Comparison of ENCODE assay signal across 1 cellular context in the genomic region with DNA sequence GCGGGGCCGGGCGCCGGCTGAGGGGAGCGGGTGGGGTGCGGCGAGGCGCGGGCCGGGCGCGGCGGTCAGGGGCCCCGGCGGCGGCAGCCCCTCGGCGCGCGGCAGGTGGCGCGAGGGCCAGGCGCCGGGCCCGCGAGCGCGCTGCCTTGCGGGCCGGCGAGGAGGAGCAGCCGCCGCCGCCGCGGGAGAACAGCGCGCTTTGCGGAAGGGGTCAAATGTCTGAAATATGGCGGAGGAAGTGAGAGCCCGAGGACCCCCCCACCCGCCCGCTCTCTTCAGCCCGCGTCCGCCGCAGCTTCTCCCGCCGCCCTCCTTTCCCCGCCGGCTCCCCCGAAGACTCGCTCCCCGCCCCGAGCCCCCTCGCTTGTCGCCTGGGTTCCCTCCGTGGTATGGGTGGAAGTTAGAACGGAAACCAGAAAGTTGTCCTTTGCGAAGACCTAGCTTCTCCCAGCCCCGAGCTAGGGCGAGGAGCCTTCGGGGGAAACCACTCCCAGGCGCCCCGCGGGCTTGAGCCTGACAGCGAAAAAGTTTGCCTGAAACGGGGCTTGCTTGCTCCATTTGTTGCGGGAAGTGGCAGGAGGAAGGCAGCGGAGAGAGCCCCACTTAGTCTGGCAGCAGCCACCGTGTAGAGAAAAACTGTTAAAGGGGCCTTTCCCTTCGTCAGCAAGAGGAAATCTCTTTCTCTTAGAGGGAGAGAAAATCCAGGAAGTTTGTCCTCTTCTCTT.
TF ChIP-seq lines count a peak whose summit lies in the region.

No MANE protein-coding gene starts in this region.

TF ChIP-seq in HEK293, 187 proteins besides CTCF, POLR2A, EP300 and RAD21 (continued from another document and continues in another):
- TF ChIP-seq, protein P1, sequence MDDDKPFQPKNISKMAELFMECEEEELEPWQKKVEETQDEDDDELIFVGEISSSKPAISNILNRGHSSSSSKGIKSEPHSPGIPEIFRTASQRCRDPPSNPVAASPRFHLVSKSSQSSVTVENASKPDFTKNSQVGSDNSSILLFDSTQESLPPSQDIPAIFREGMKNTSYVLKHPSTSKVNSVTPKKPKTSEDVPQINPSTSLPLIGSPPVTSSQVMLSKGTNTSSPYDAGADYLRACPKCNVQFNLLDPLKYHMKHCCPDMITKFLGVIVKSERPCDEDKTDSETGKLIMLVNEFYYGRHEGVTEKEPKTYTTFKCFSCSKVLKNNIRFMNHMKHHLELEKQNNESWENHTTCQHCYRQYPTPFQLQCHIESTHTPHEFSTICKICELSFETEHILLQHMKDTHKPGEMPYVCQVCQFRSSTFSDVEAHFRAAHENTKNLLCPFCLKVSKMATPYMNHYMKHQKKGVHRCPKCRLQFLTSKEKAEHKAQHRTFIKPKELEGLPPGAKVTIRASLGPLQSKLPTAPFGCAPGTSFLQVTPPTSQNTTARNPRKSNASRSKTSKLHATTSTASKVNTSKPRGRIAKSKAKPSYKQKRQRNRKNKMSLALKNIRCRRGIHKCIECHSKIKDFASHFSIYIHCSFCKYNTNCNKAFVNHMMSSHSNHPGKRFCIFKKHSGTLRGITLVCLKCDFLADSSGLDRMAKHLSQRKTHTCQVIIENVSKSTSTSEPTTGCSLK (tag by site-specific recombination; IDR thresholded peaks at IDR 0.05), result no peak
- TF ChIP-seq ZNF501 (tag by site-specific recombination; IDR thresholded peaks at IDR 0.05), result no peak
- no peak for TF ChIP-seq HOXD13 (CRISPR knock-in tag; IDR thresholded peaks at IDR 0.05; ENCODE audit: borderline replicate concordance)
- TF ChIP-seq ZBTB1 (tag by site-specific recombination; IDR thresholded peaks at IDR 0.05), result no peak
- 0 out of 2 replicates have a peak, but pooled peaks have one; percentile 28 for TF ChIP-seq ZFP69B (tag by site-specific recombination; IDR thresholded peaks at IDR 0.05)
- TF ChIP-seq ZNF302 (tag by site-specific recombination; IDR thresholded peaks at IDR 0.05; ENCODE audit: low read depth), result no peak
- no peak for TF ChIP-seq ZNF544 (tag by site-specific recombination; IDR thresholded peaks at IDR 0.05)
- no peak for TF ChIP-seq ZNF747 (tag by site-specific recombination; IDR thresholded peaks at IDR 0.05)
- TF ChIP-seq, protein P2, sequence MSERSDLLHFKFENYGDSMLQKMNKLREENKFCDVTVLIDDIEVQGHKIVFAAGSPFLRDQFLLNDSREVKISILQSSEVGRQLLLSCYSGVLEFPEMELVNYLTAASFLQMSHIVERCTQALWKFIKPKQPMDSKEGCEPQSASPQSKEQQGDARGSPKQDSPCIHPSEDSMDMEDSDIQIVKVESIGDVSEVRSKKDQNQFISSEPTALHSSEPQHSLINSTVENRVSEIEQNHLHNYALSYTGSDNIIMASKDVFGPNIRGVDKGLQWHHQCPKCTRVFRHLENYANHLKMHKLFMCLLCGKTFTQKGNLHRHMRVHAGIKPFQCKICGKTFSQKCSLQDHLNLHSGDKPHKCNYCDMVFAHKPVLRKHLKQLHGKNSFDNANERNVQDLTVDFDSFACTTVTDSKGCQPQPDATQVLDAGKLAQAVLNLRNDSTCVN (tag by site-specific recombination; optimal IDR thresholded peaks at IDR 0.05), result no peak
- no peak for TF ChIP-seq MZF1 (tag by site-specific recombination; IDR thresholded peaks at IDR 0.05; ENCODE audit: borderline replicate concordance)
- no peak for TF ChIP-seq ZFP3 (tag by site-specific recombination; IDR thresholded peaks at IDR 0.05; ENCODE audit: low read depth)
- TF ChIP-seq, protein P3, sequence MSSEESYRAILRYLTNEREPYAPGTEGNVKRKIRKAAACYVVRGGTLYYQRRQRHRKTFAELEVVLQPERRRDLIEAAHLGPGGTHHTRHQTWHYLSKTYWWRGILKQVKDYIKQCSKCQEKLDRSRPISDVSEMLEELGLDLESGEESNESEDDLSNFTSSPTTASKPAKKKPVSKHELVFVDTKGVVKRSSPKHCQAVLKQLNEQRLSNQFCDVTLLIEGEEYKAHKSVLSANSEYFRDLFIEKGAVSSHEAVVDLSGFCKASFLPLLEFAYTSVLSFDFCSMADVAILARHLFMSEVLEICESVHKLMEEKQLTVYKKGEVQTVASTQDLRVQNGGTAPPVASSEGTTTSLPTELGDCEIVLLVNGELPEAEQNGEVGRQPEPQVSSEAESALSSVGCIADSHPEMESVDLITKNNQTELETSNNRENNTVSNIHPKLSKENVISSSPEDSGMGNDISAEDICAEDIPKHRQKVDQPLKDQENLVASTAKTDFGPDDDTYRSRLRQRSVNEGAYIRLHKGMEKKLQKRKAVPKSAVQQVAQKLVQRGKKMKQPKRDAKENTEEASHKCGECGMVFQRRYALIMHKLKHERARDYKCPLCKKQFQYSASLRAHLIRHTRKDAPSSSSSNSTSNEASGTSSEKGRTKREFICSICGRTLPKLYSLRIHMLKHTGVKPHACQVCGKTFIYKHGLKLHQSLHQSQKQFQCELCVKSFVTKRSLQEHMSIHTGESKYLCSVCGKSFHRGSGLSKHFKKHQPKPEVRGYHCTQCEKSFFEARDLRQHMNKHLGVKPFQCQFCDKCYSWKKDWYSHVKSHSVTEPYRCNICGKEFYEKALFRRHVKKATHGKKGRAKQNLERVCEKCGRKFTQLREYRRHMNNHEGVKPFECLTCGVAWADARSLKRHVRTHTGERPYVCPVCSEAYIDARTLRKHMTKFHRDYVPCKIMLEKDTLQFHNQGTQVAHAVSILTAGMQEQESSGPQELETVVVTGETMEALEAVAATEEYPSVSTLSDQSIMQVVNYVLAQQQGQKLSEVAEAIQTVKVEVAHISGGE (tag by site-specific recombination; conservative IDR thresholded peaks at IDR 0.05; ENCODE audit: low read depth), result peak; percentile 26; the same call in 1 of the 2 replicates
- TF ChIP-seq, protein P4, sequence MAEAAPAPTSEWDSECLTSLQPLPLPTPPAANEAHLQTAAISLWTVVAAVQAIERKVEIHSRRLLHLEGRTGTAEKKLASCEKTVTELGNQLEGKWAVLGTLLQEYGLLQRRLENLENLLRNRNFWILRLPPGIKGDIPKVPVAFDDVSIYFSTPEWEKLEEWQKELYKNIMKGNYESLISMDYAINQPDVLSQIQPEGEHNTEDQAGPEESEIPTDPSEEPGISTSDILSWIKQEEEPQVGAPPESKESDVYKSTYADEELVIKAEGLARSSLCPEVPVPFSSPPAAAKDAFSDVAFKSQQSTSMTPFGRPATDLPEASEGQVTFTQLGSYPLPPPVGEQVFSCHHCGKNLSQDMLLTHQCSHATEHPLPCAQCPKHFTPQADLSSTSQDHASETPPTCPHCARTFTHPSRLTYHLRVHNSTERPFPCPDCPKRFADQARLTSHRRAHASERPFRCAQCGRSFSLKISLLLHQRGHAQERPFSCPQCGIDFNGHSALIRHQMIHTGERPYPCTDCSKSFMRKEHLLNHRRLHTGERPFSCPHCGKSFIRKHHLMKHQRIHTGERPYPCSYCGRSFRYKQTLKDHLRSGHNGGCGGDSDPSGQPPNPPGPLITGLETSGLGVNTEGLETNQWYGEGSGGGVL (tag by site-specific recombination; IDR thresholded peaks at IDR 0.05), result peak; percentile 52
- TF ChIP-seq ZNF155 (tag by site-specific recombination; IDR thresholded peaks at IDR 0.05), result no peak
- no peak for TF ChIP-seq ZBTB21 (tag by site-specific recombination; IDR thresholded peaks at IDR 0.05)
- no peak for TF ChIP-seq ZBTB48 (tag by site-specific recombination; IDR thresholded peaks at IDR 0.05)
- TF ChIP-seq GLI2 (tag by site-specific recombination; IDR thresholded peaks at IDR 0.05; ENCODE audit: borderline replicate concordance, low read depth), result no peak
- no peak for TF ChIP-seq ZNF23 (tag by site-specific recombination; IDR thresholded peaks at IDR 0.05; ENCODE audit: borderline replicate concordance)
- TF ChIP-seq, protein P5, sequence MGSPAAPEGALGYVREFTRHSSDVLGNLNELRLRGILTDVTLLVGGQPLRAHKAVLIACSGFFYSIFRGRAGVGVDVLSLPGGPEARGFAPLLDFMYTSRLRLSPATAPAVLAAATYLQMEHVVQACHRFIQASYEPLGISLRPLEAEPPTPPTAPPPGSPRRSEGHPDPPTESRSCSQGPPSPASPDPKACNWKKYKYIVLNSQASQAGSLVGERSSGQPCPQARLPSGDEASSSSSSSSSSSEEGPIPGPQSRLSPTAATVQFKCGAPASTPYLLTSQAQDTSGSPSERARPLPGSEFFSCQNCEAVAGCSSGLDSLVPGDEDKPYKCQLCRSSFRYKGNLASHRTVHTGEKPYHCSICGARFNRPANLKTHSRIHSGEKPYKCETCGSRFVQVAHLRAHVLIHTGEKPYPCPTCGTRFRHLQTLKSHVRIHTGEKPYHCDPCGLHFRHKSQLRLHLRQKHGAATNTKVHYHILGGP (tag by site-specific recombination; IDR thresholded peaks at IDR 0.05), result no peak
- no peak for TF ChIP-seq ZNF677 (tag by site-specific recombination; IDR thresholded peaks at IDR 0.05)
- TF ChIP-seq MYNN (tag by site-specific recombination; IDR thresholded peaks at IDR 0.05; ENCODE audit: borderline replicate concordance), result no peak
- TF ChIP-seq ZNF404 (tag by site-specific recombination; IDR thresholded peaks at IDR 0.05), result no peak
- TF ChIP-seq SP3 (tag by site-specific recombination; IDR thresholded peaks at IDR 0.05), result no peak
- TF ChIP-seq ZNF549 (tag by site-specific recombination; IDR thresholded peaks at IDR 0.05), result no peak
- 0 out of 2 replicates have a peak, but pooled peaks have one; percentile 18 for TF ChIP-seq ZIC2 (tag by site-specific recombination; IDR thresholded peaks at IDR 0.05)
- TF ChIP-seq ZNF558 (tag by site-specific recombination; IDR thresholded peaks at IDR 0.05), result no peak
- TF ChIP-seq ZNF266 (tag by site-specific recombination; IDR thresholded peaks at IDR 0.05; ENCODE audit: low read depth), result no peak
- no peak for TF ChIP-seq ZNF629 (tag by site-specific recombination; IDR thresholded peaks at IDR 0.05)
- no peak for TF ChIP-seq ZNF529 (tag by site-specific recombination; IDR thresholded peaks at IDR 0.05; ENCODE audit: insufficient replicate concordance)
- no peak for TF ChIP-seq ZNF274 (IDR thresholded peaks at IDR 0.05; ENCODE audit: low read length)
- no peak for TF ChIP-seq ZNF274 (tag by site-specific recombination; IDR thresholded peaks at IDR 0.05; ENCODE audit: borderline replicate concordance)
- TF ChIP-seq SETDB1 (IDR thresholded peaks at IDR 0.05; ENCODE audit: insufficient read length, low read length), result no peak
- no peak for TF ChIP-seq SALL2 (tag by site-specific recombination; IDR thresholded peaks at IDR 0.05; ENCODE audit: borderline replicate concordance)
- TF ChIP-seq, protein P6, sequence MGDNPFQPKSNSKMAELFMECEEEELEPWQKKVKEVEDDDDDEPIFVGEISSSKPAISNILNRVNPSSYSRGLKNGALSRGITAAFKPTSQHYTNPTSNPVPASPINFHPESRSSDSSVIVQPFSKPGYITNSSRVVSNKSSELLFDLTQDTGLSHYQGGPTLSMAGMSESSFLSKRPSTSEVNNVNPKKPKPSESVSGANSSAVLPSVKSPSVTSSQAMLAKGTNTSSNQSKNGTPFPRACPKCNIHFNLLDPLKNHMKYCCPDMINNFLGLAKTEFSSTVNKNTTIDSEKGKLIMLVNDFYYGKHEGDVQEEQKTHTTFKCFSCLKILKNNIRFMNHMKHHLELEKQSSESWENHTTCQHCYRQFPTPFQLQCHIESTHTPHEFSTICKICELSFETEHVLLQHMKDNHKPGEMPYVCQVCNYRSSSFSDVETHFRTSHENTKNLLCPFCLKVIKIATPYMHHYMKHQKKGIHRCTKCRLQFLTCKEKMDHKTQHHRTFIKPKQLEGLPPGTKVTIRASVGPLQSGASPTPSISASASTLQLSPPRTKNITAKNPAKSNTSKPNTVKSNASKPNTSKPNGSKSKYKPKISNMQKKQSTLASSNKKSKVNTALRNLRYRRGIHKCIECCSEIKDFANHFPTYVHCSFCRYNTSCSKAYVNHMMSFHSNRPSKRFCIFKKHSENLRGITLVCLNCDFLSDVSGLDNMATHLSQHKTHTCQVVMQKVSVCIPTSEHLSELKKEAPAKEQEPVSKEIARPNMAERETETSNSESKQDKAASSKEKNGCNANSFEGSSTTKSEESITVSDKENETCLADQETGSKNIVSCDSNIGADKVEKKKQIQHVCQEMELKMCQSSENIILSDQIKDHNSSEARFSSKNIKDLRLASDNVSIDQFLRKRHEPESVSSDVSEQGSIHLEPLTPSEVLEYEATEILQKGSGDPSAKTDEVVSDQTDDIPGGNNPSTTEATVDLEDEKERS (tag by site-specific recombination; IDR thresholded peaks at IDR 0.05), result no peak
- TF ChIP-seq, protein P7, sequence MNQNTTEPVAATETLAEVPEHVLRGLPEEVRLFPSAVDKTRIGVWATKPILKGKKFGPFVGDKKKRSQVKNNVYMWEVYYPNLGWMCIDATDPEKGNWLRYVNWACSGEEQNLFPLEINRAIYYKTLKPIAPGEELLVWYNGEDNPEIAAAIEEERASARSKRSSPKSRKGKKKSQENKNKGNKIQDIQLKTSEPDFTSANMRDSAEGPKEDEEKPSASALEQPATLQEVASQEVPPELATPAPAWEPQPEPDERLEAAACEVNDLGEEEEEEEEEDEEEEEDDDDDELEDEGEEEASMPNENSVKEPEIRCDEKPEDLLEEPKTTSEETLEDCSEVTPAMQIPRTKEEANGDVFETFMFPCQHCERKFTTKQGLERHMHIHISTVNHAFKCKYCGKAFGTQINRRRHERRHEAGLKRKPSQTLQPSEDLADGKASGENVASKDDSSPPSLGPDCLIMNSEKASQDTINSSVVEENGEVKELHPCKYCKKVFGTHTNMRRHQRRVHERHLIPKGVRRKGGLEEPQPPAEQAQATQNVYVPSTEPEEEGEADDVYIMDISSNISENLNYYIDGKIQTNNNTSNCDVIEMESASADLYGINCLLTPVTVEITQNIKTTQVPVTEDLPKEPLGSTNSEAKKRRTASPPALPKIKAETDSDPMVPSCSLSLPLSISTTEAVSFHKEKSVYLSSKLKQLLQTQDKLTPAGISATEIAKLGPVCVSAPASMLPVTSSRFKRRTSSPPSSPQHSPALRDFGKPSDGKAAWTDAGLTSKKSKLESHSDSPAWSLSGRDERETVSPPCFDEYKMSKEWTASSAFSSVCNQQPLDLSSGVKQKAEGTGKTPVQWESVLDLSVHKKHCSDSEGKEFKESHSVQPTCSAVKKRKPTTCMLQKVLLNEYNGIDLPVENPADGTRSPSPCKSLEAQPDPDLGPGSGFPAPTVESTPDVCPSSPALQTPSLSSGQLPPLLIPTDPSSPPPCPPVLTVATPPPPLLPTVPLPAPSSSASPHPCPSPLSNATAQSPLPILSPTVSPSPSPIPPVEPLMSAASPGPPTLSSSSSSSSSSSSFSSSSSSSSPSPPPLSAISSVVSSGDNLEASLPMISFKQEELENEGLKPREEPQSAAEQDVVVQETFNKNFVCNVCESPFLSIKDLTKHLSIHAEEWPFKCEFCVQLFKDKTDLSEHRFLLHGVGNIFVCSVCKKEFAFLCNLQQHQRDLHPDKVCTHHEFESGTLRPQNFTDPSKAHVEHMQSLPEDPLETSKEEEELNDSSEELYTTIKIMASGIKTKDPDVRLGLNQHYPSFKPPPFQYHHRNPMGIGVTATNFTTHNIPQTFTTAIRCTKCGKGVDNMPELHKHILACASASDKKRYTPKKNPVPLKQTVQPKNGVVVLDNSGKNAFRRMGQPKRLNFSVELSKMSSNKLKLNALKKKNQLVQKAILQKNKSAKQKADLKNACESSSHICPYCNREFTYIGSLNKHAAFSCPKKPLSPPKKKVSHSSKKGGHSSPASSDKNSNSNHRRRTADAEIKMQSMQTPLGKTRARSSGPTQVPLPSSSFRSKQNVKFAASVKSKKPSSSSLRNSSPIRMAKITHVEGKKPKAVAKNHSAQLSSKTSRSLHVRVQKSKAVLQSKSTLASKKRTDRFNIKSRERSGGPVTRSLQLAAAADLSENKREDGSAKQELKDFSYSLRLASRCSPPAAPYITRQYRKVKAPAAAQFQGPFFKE (tag by site-specific recombination; IDR thresholded peaks at IDR 0.05; ENCODE audit: borderline replicate concordance), result no peak
- peak; percentile 95 for TF ChIP-seq ZBTB8A (tag by site-specific recombination; IDR thresholded peaks at IDR 0.05)
- no peak for TF ChIP-seq ZNF660 (tag by site-specific recombination; IDR thresholded peaks at IDR 0.05)
